In the genomic region with DNA sequence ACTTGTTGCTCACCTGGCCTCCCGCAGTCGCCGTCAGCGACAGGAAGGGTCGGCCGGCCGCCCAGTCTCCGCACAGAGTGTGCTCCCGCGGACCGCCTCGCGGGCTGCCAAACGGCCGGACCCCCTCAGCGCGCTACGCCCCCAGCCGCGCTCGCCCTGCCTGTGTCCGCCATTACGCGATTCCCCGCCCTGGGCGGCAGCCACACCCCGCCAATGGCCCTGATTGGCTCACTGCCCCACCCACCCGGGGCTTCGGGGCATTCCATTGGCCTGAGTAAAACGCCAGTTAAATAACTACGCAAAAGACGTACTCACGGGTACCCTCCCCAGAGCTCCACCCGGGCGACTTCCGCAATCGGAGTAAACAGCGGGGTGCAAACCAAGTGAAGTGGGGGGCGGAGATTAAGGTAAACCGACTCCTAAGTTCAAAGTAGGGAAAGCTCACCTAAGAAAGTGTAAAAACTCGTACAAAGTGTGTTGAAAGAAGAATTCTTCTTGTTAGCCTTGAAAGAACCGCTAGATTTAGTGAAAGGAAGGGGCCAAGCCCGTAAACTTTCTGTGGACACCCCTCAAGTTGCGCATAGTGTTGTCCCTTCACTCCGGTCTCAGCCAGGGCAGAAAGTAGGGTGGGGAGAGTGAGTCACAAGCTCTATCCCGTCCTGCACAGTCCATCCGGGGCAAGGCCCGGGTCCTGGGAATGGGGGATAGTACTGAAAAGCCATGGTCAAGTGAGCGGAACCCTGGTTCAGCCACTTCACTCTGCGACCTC, we compare ENCODE assay signal across 1 cellular context.
A peak's percentile ranks its signal among the peaks of the same experiment; 100 is the strongest.
TF ChIP-seq lines count a peak whose summit lies in the region.

A gene with protein sequence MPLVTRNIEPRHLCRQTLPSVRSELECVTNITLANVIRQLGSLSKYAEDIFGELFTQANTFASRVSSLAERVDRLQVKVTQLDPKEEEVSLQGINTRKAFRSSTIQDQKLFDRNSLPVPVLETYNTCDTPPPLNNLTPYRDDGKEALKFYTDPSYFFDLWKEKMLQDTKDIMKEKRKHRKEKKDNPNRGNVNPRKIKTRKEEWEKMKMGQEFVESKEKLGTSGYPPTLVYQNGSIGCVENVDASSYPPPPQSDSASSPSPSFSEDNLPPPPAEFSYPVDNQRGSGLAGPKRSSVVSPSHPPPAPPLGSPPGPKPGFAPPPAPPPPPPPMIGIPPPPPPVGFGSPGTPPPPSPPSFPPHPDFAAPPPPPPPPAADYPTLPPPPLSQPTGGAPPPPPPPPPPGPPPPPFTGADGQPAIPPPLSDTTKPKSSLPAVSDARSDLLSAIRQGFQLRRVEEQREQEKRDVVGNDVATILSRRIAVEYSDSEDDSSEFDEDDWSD (minus strand): TSS at position 195 of the 769 bp plus-strand sequence. CDS start 61,277 bp downstream, outside the sequence.

TF ChIP-seq in K562, 482 proteins besides CTCF, POLR2A, EP300 and RAD21 (continued from another document):
- TF ChIP-seq, protein P1, sequence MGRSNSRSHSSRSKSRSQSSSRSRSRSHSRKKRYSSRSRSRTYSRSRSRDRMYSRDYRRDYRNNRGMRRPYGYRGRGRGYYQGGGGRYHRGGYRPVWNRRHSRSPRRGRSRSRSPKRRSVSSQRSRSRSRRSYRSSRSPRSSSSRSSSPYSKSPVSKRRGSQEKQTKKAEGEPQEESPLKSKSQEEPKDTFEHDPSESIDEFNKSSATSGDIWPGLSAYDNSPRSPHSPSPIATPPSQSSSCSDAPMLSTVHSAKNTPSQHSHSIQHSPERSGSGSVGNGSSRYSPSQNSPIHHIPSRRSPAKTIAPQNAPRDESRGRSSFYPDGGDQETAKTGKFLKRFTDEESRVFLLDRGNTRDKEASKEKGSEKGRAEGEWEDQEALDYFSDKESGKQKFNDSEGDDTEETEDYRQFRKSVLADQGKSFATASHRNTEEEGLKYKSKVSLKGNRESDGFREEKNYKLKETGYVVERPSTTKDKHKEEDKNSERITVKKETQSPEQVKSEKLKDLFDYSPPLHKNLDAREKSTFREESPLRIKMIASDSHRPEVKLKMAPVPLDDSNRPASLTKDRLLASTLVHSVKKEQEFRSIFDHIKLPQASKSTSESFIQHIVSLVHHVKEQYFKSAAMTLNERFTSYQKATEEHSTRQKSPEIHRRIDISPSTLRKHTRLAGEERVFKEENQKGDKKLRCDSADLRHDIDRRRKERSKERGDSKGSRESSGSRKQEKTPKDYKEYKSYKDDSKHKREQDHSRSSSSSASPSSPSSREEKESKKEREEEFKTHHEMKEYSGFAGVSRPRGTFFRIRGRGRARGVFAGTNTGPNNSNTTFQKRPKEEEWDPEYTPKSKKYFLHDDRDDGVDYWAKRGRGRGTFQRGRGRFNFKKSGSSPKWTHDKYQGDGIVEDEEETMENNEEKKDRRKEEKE (IDR thresholded peaks at IDR 0.05; ENCODE audit: borderline replicate concordance in 1 of 2, control insufficient read depth in 1 of 2, low read depth in 2 of 2, low read length in 1 of 2): peak in 1 of 2 experiments; percentile 100; a peak in 2 of 4 replicates
- TF ChIP-seq, protein P2, sequence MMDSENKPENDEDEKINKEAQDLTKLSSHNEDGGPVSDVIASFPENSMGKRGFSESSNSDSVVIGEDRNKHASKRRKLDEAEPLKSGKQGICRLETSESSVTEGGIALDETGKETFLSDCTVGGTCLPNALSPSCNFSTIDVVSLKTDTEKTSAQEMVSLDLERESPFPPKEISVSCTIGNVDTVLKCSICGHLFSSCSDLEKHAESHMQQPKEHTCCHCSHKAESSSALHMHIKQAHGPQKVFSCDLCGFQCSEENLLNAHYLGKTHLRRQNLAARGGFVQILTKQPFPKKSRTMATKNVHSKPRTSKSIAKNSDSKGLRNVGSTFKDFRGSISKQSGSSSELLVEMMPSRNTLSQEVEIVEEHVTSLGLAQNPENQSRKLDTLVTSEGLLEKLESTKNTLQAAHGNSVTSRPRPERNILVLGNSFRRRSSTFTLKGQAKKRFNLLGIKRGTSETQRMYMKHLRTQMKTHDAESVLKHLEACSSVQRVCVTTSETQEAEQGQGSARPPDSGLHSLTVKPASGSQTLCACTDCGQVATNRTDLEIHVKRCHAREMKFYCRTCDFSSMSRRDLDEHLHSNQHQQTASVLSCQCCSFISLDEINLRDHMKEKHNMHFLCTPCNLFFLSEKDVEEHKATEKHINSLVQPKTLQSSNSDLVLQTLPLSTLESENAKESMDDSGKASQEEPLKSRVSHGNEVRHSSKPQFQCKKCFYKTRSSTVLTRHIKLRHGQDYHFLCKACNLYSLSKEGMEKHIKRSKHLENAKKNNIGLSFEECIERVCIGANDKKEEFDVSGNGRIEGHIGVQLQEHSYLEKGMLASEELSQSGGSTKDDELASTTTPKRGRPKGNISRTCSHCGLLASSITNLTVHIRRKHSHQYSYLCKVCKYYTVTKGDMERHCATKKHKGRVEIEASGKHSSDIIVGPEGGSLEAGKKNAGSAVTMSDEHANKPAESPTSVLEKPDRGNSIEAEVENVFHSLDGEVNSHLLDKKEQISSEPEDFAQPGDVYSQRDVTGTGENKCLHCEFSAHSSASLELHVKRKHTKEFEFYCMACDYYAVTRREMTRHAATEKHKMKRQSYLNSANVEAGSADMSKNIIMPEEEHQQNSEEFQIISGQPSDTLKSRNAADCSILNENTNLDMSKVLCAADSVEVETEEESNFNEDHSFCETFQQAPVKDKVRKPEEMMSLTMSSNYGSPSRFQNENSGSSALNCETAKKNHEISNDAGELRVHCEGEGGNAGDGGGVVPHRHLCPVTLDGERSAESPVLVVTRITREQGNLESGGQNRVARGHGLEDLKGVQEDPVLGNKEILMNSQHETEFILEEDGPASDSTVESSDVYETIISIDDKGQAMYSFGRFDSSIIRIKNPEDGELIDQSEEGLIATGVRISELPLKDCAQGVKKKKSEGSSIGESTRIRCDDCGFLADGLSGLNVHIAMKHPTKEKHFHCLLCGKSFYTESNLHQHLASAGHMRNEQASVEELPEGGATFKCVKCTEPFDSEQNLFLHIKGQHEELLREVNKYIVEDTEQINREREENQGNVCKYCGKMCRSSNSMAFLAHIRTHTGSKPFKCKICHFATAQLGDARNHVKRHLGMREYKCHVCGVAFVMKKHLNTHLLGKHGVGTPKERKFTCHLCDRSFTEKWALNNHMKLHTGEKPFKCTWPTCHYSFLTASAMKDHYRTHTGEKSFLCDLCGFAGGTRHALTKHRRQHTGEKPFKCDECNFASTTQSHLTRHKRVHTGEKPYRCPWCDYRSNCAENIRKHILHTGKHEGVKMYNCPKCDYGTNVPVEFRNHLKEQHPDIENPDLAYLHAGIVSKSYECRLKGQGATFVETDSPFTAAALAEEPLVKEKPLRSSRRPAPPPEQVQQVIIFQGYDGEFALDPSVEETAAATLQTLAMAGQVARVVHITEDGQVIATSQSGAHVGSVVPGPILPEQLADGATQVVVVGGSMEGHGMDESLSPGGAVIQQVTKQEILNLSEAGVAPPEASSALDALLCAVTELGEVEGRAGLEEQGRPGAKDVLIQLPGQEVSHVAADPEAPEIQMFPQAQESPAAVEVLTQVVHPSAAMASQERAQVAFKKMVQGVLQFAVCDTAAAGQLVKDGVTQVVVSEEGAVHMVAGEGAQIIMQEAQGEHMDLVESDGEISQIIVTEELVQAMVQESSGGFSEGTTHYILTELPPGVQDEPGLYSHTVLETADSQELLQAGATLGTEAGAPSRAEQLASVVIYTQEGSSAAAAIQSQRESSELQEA (IDR thresholded peaks at IDR 0.05; ENCODE audit: low read depth): no peak
- TF ChIP-seq KAT2B (IDR thresholded peaks at IDR 0.05; ENCODE audit: low read depth, low read length) (no peak), POLR2AphosphoS2 (IDR thresholded peaks at IDR 0.05; ENCODE audit: low read length) (0 out of 2 replicates have a peak, but pooled peaks have one; percentile 42), ZNF584 (CRISPR knock-in tag; IDR thresholded peaks at IDR 0.05; ENCODE audit: low read depth) (no peak), NFIX (CRISPR knock-in tag; IDR thresholded peaks at IDR 0.05; ENCODE audit: low read depth) (no peak), RNF2 (IDR thresholded peaks at IDR 0.05) (no peak; the same call in 1 of the 2 replicates), FOXJ3 (CRISPR knock-in tag; IDR thresholded peaks at IDR 0.05) (no peak), SRSF9 (IDR thresholded peaks at IDR 0.05; ENCODE audit: borderline replicate concordance, low read depth, low read length) (no peak), FOXK2 (conservative IDR thresholded peaks at IDR 0.05 in 1 of 2, IDR thresholded peaks at IDR 0.05 in 1 of 2; ENCODE audit: low read depth in 2 of 2) (peak; percentile 98 to 100), KDM5B (IDR thresholded peaks at IDR 0.05; ENCODE audit: insufficient replicate concordance, low read depth, low read length) (peak; percentile 85), TRIM28 (IDR thresholded peaks at IDR 0.05) (no peak; the same call in 1 of the 2 replicates), CBX5 (IDR thresholded peaks at IDR 0.05; ENCODE audit: borderline replicate concordance, low read depth) (no peak), HMG20B (CRISPR knock-in tag; IDR thresholded peaks at IDR 0.05) (no peak), POLR3A (IDR thresholded peaks at IDR 0.05; ENCODE audit: borderline replicate concordance, extremely low read depth, insufficient read depth, insufficient read length) (no peak)
- TF ChIP-seq, protein P3, sequence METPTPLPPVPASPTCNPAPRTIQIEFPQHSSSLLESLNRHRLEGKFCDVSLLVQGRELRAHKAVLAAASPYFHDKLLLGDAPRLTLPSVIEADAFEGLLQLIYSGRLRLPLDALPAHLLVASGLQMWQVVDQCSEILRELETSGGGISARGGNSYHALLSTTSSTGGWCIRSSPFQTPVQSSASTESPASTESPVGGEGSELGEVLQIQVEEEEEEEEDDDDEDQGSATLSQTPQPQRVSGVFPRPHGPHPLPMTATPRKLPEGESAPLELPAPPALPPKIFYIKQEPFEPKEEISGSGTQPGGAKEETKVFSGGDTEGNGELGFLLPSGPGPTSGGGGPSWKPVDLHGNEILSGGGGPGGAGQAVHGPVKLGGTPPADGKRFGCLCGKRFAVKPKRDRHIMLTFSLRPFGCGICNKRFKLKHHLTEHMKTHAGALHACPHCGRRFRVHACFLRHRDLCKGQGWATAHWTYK (CRISPR knock-in tag; IDR thresholded peaks at IDR 0.05): peak; percentile 89; the same call in 1 of the 2 replicates
- TF ChIP-seq, protein P4, sequence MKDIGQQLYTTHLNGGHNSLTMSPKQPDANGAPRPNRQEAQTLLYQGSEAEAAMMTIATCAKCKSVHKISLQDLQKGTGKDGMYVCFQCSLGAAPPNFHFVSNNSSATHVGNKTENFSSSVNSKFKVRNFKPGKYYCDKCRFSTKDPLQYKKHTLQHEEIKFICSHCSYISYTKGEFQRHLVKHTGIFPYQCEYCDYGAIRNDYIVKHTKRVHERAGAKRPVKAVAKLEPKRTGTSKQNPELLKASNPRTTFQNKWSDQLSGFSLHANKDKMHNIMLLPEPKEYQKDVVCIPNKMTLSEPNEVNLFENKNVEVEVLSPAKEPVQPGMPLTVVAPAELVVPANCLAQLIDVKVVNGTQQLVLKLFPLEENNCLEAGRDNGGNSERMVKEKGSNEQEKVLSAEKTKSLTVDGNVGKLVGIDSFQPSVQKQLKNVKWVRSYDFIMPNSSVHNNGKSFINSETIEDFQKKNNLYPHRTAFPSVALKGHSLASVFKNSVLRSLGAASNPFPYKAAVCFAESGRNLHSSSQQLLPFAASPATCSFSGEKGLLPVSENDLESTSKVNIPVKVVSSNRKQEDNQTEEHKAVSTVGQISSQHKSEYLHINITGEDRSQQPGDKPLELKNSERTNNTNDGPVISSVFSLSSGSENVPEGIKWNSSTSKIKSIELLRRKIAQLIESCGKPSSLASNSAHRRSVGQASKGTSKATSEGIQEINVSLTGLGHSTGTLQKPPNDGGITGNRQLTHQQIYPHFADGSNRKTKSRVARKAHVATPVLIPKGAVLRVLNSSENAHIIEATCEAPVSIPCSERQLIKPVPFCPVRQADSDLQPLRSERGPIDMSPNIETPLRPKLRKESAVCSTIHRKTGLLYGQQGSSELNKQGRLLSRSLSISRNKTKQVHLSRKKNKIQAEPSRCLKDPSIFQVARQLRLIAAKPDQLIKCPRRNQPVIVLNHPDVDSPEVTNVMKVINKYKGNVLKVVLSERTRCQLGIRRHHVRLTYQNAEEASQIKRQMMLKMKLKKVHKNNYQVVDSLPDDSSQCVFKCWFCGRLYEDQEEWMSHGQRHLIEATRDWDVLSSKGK (CRISPR knock-in tag; IDR thresholded peaks at IDR 0.05): no peak
- TF ChIP-seq, protein P5, sequence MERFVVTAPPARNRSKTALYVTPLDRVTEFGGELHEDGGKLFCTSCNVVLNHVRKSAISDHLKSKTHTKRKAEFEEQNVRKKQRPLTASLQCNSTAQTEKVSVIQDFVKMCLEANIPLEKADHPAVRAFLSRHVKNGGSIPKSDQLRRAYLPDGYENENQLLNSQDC (CRISPR knock-in tag; IDR thresholded peaks at IDR 0.05): no peak
- TF ChIP-seq, protein P6, sequence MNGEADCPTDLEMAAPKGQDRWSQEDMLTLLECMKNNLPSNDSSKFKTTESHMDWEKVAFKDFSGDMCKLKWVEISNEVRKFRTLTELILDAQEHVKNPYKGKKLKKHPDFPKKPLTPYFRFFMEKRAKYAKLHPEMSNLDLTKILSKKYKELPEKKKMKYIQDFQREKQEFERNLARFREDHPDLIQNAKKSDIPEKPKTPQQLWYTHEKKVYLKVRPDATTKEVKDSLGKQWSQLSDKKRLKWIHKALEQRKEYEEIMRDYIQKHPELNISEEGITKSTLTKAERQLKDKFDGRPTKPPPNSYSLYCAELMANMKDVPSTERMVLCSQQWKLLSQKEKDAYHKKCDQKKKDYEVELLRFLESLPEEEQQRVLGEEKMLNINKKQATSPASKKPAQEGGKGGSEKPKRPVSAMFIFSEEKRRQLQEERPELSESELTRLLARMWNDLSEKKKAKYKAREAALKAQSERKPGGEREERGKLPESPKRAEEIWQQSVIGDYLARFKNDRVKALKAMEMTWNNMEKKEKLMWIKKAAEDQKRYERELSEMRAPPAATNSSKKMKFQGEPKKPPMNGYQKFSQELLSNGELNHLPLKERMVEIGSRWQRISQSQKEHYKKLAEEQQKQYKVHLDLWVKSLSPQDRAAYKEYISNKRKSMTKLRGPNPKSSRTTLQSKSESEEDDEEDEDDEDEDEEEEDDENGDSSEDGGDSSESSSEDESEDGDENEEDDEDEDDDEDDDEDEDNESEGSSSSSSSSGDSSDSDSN (IDR thresholded peaks at IDR 0.05; ENCODE audit: borderline replicate concordance in 1 of 2, low read depth in 2 of 2, low read length in 2 of 2): 0 out of 4 replicates have a peak, but pooled peaks of 1 of the 2 experiments have one; percentile 22
TF ChIP-seq in K562: peak in this region for 188.
